ENCODE assay signal across 10 cellular contexts in genomic region chr12:51887476-51888315, GRCh38.
A peak's percentile ranks its signal among the peaks of the same experiment; 100 is the strongest.
DNase-seq lines count a peak whose midpoint lies in the region; ATAC-seq lines count a peak whose summit lies in the region.
"Had no signal": no experiment of that assay in that cellular context is flagged by ENCODE, and none has a peak within 500 bp of the region (broad histone marks: within the 10 kb centered on the region; RNA-seq: fewer than 3 reads in every experiment).

Gene ANKRD33 (plus strand): TSS chr12:51888103. CDS start chr12:51888187, 84 bp downstream.

- peaks cover 2% of the 10 kb centered on the region for H3K36me3 Mint-ChIP-seq in T-helper 2 cell treated with Interferon-gamma antibody and Interleukin-4, amounts not matched to agents 5 μg/mL and 100 μg/mL, for 36 hours (ENCODE audit: low read depth)

- H3K4me1 Mint-ChIP-seq in T-helper 2 cell treated with Interferon-gamma antibody and Interleukin-4, amounts not matched to agents 5 μg/mL and 100 μg/mL, for 36 hours (ENCODE audit: low read depth) = peaks cover 9% of the 10 kb centered on the region

- H3K9ac ChIP-seq in adipocyte (ENCODE audit: low read length) = peak within 1 kb of the TSS; percentile 17

- no peak for ATAC-seq in GM18517 (IDR thresholded peaks at IDR 0.05; ENCODE audit: unreplicated experiment)
- ATAC-seq in GM18511 (IDR thresholded peaks at IDR 0.05; ENCODE audit: unreplicated experiment) = no peak

- H3K9me3 ChIP-seq in adipocyte (ENCODE audit: control insufficient read depth, low read length) (no peaks in the 10 kb centered on the region), iPS-18c (ENCODE audit: control insufficient read depth, insufficient read depth, low read length) (no peaks in the 10 kb centered on the region)
- H3K9me3 ChIP-seq: SJSA1 had no signal

- H3K27ac Mint-ChIP-seq in T-helper 2 cell treated with Interferon-gamma antibody and Interleukin-4, amounts not matched to agents 5 μg/mL and 100 μg/mL, for 36 hours = peak within 1 kb of the TSS; percentile 13

- peaks cover 8% of the 10 kb centered on the region for H3K4me1 ChIP-seq in adipocyte (ENCODE audit: control insufficient read depth, insufficient read depth, low read length)
- H3K4me1 ChIP-seq: SJSA1 had no signal

- no peaks in the 10 kb centered on the region for H3K27me3 ChIP-seq in adipocyte (replicated peaks; ENCODE audit: control insufficient read depth, insufficient read depth, low read length)
- H3K27me3 ChIP-seq: SJSA1 had no signal

- no peak for DNase-seq in T-helper 2 cell treated with Interferon-gamma antibody and Interleukin-4, amounts not matched to agents 5 μg/mL and 100 μg/mL, for 36 hours (ENCODE audit: low spot score)
- no peak for DNase-seq in T-helper 2 cell
- no peak for DNase-seq in adipocyte (ENCODE audit: low read depth)
- peak; percentile 43 for DNase-seq in stimulated activated CD8-positive, alpha-beta memory T cell treated with anti-CD3 and anti-CD28 coated beads, Interleukin-4, amount 100 ng/mL, for 48 hours
- no peak for DNase-seq in NCI-H1694 (lab: John Stamatoyannopoulos, UW)
- DNase-seq: effector CD4-positive, alpha-beta T cell had no signal

- H3K27me3 Mint-ChIP-seq in T-helper 2 cell treated with Interferon-gamma antibody and Interleukin-4, amounts not matched to agents 5 μg/mL and 100 μg/mL, for 36 hours (ENCODE audit: low read depth) = peaks cover 2% of the 10 kb centered on the region

- H3K4me3 ChIP-seq in adipocyte (ENCODE audit: low read length) = peak within 1 kb of the TSS; percentile 38
- peak within 1 kb of the TSS; percentile 50 for H3K4me3 ChIP-seq in iPS-18c (ENCODE audit: insufficient read depth, low read depth, low read length)
- H3K4me3 ChIP-seq: SJSA1 had no signal

- no peaks in the 10 kb centered on the region for H3K36me3 ChIP-seq in adipocyte (ENCODE audit: control insufficient read depth, insufficient read depth, low read length, severe bottlenecking)
- H3K36me3 ChIP-seq: SJSA1 had no signal

- peaks cover 11% of the 10 kb centered on the region for H3K9me3 Mint-ChIP-seq in T-helper 2 cell treated with Interferon-gamma antibody and Interleukin-4, amounts not matched to agents 5 μg/mL and 100 μg/mL, for 36 hours

- H3K4me3 Mint-ChIP-seq in T-helper 2 cell treated with Interferon-gamma antibody and Interleukin-4, amounts not matched to agents 5 μg/mL and 100 μg/mL, for 36 hours = no peak within 1 kb of the TSS
